ENCODE assay signal across 1 cellular context in the genomic region with DNA sequence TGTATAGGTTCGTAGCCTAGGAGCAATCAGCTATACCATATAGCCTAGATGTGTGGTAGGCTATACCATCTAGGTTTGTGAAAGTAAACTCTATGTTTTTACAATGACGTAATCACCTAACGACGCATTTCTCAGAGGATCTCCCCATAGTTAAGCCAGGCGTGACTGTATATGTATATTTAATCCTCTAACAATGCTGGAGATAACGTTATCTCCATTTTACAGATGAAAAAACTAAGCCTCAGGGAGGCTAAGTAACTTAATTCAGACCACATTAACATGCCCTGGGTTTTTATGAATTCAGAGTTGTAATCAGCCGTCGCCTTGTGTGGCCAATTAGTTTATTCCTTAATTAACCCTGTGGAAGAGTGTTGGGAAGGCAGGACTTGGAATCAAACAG.
TF ChIP-seq lines count a peak whose summit lies in the region.

No MANE protein-coding gene starts in this region.

TF ChIP-seq in HEK293, 187 proteins besides CTCF, POLR2A, EP300 and RAD21 (continued from another document):
- TF ChIP-seq, protein P1, sequence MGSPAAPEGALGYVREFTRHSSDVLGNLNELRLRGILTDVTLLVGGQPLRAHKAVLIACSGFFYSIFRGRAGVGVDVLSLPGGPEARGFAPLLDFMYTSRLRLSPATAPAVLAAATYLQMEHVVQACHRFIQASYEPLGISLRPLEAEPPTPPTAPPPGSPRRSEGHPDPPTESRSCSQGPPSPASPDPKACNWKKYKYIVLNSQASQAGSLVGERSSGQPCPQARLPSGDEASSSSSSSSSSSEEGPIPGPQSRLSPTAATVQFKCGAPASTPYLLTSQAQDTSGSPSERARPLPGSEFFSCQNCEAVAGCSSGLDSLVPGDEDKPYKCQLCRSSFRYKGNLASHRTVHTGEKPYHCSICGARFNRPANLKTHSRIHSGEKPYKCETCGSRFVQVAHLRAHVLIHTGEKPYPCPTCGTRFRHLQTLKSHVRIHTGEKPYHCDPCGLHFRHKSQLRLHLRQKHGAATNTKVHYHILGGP (tag by site-specific recombination; IDR thresholded peaks at IDR 0.05), result no peak
- TF ChIP-seq ZNF530 (tag by site-specific recombination; IDR thresholded peaks at IDR 0.05; ENCODE audit: low read depth) (no peak), ZNF768 (tag by site-specific recombination; IDR thresholded peaks at IDR 0.05) (no peak), ZNF501 (tag by site-specific recombination; IDR thresholded peaks at IDR 0.05) (no peak), HOXA7 (CRISPR knock-in tag; IDR thresholded peaks at IDR 0.05; ENCODE audit: borderline replicate concordance) (no peak), ATF2 (tag by site-specific recombination; IDR thresholded peaks at IDR 0.05; ENCODE audit: low read depth) (peak; percentile 93), ZNF623 (tag by site-specific recombination; IDR thresholded peaks at IDR 0.05) (no peak), ZNF157 (tag by site-specific recombination; IDR thresholded peaks at IDR 0.05) (no peak), ZEB2 (tag by site-specific recombination; IDR thresholded peaks at IDR 0.05) (no peak), ZNF223 (tag by site-specific recombination; IDR thresholded peaks at IDR 0.05) (no peak), PATZ1 (tag by site-specific recombination; IDR thresholded peaks at IDR 0.05) (no peak), ZNF521 (tag by site-specific recombination; IDR thresholded peaks at IDR 0.05) (no peak), SCRT1 (tag by site-specific recombination; IDR thresholded peaks at IDR 0.05; ENCODE audit: borderline replicate concordance) (no peak), ZNF645 (tag by site-specific recombination; IDR thresholded peaks at IDR 0.05) (no peak), PRDM2 (tag by site-specific recombination; IDR thresholded peaks at IDR 0.05; ENCODE audit: borderline replicate concordance) (no peak), ZNF629 (tag by site-specific recombination; IDR thresholded peaks at IDR 0.05) (peak; percentile 85), ZNF132 (tag by site-specific recombination; IDR thresholded peaks at IDR 0.05; ENCODE audit: borderline replicate concordance) (no peak), MYNN (tag by site-specific recombination; IDR thresholded peaks at IDR 0.05; ENCODE audit: borderline replicate concordance) (no peak)
- TF ChIP-seq, protein P2, sequence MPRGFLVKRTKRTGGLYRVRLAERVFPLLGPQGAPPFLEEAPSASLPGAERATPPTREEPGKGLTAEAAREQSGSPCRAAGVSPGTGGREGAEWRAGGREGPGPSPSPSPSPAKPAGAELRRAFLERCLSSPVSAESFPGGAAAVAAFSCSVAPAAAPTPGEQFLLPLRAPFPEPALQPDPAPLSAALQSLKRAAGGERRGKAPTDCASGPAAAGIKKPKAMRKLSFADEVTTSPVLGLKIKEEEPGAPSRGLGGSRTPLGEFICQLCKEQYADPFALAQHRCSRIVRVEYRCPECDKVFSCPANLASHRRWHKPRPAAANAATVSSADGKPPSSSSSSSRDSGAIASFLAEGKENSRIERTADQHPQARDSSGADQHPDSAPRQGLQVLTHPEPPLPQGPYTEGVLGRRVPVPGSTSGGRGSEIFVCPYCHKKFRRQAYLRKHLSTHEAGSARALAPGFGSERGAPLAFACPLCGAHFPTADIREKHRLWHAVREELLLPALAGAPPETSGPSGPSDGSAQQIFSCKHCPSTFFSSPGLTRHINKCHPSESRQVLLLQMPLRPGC (tag by site-specific recombination; IDR thresholded peaks at IDR 0.05), result peak; percentile 67; the same call in 1 of the 2 replicates
TF ChIP-seq in HEK293: peak in this region for 30.
